Comparison of ENCODE assay signal across 7 cellular contexts in the genomic region with DNA sequence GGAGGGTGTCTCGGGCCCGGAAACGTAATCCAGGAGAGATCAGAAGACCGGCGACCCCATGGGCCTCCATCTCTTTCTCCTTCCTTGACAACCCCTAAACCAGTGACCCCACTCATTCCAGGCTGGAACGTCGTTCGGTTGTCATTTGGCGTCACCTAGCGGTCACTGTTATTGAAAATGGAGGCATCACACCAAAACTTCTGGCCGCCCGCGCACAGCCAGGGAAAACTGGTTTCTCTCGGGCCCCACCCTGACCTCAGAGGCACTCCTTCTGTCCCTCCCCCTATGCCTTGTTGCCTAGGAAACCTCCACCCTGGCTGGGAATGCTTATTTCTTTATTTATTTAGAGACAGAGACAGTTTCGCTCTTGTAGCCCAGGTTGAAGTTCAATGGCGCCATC.
A peak's percentile ranks its signal among the peaks of the same experiment; 100 is the strongest.
DNase-seq lines count a peak whose midpoint lies in the region; ATAC-seq lines count a peak whose summit lies in the region.
"Not testable (repeated sequence)": the region's sequence is repeated elsewhere in the genome, so short reads cannot be mapped to it uniquely, and the experiment has no call there.

No MANE protein-coding gene starts in this region.

- not testable (repeated sequence) for H3K9me3 ChIP-seq in T-helper 17 cell (ENCODE audit: control insufficient read depth, low read length, poor library complexity, severe bottlenecking)

- peak; percentile 76 for ATAC-seq in GM18907 (IDR thresholded peaks at IDR 0.05; ENCODE audit: unreplicated experiment)
- ATAC-seq in GM21529 (IDR thresholded peaks at IDR 0.05; ENCODE audit: unreplicated experiment), result peak; percentile 73
- ATAC-seq in HG02870 (IDR thresholded peaks at IDR 0.05; ENCODE audit: unreplicated experiment), result peak; percentile 64
- ATAC-seq in HG03342 (IDR thresholded peaks at IDR 0.05; ENCODE audit: unreplicated experiment), result peak; percentile 74
- peak; percentile 74 for ATAC-seq in T-helper 17 cell
- ATAC-seq in esophagus mucosa, result peak; percentile 96
- ATAC-seq in naive B cell (ENCODE audit: low read depth in 2 of 2), result peak; percentile 65 to 68

- not testable (repeated sequence) for H3K36me3 Mint-ChIP-seq in T-helper 17 cell (ENCODE audit: low read depth); naive B cell

- H3K4me3 Mint-ChIP-seq in T-helper 17 cell, naive B cell: not testable (repeated sequence)

- not testable (repeated sequence) for H3K27ac Mint-ChIP-seq in T-helper 17 cell, naive B cell

- H3K9me3 Mint-ChIP-seq in naive B cell, result not testable (repeated sequence)

- H3K27me3 Mint-ChIP-seq in T-helper 17 cell, naive B cell: not testable (repeated sequence)

- not testable (repeated sequence) for DNase-seq in T-helper 17 cell, naive B cell

- H3K4me1 Mint-ChIP-seq in T-helper 17 cell, naive B cell: not testable (repeated sequence)
